Comparison of ENCODE assay signal across 8 cellular contexts in the genomic region with DNA sequence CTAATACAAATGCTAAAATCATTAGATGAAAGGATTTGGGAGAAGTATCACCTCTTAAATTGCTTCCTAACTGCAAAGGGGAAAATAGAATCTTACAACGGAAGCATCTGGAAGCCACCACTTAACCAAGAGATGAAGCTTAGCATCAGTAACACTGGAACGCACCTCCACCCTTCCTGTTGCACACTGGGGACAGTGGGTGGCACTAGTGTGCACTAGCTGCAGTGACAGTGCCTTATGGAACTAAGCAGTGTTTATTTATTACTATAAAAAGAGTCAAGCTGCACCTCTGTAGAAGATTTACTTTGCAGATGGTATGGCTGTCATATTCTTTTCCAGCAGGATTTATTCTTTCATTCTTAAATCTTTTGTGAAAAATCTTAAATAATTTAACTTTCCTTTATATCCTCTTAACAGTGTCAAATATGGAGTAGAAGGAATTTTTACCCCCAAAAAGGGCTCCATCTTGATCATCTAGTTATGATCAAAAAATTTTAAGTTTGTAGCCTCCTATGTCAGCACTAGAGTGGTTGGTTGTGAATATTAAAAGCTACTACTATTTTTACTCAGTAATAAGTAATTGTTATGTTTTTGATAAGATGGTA.
A peak's percentile ranks its signal among the peaks of the same experiment; 100 is the strongest.
DNase-seq lines count a peak whose midpoint lies in the region; ATAC-seq and FAIRE-seq lines count a peak whose summit lies in the region.

No MANE protein-coding gene starts in this region.

- ATAC-seq in stimulated activated memory B cell treated with anti-CD40 and anti-IgM and Interleukin-4, amounts not matched to agents 10 μg/mL and 1 μg/mL and 100 μg/mL, for 72 hours, result no peak
- no peak for ATAC-seq in HG03521 (IDR thresholded peaks at IDR 0.05; ENCODE audit: unreplicated experiment)

- CTCF ChIA-PET in activated naive CD4-positive, alpha-beta T cell treated with anti-CD3 and anti-CD28 coated beads, Interleukin-2, amount 10 ng/mL, durations not matched to agents 7 days and 5 days (lab: Charles Lee), result interaction anchor here (0.6 to 2.7 kb wide), 5 partner anchors 12 to 19 kb away, joined by 3 to 12 read pairs (median 5); no protein-coding TSS in a partner anchor

- no peaks in the 10 kb centered on the region for H3K4me1 Mint-ChIP-seq in activated naive CD4-positive, alpha-beta T cell treated with anti-CD3 and anti-CD28 coated beads, Interleukin-2, amount 10 ng/mL, durations not matched to agents 7 days and 5 days
- H3K4me1 Mint-ChIP-seq in stimulated activated memory B cell treated with anti-CD40 and anti-IgM and Interleukin-4, amounts not matched to agents 10 μg/mL and 1 μg/mL and 100 μg/mL, for 72 hours, result no peaks in the 10 kb centered on the region

- DNase-seq in DMS153 treated with DMSO at 0.1 percent for 48 hours (lab: John Stamatoyannopoulos, UW; ENCODE audit: unreplicated experiment), result peak; percentile 54
- no peak for DNase-seq in GM19239 (ENCODE audit: insufficient read length, low spot score)
- peak; percentile 3 for DNase-seq in NCI-H1105 (lab: John Stamatoyannopoulos, UW)
- peak; percentile 47 for DNase-seq in activated naive CD4-positive, alpha-beta T cell treated with anti-CD3 and anti-CD28 coated beads, Interleukin-2, amount 10 ng/mL, durations not matched to agents 7 days and 5 days
- peak; percentile 41 to 53 for DNase-seq in hippocampal formation (lab: John Stamatoyannopoulos, UW)
- DNase-seq in NCI-H1048 (lab: John Stamatoyannopoulos, UW), result no peak

- H3K27ac Mint-ChIP-seq in activated naive CD4-positive, alpha-beta T cell treated with anti-CD3 and anti-CD28 coated beads, Interleukin-2, amount 10 ng/mL, durations not matched to agents 7 days and 5 days, result no peak overlapping the region
- H3K27ac Mint-ChIP-seq in stimulated activated memory B cell treated with anti-CD40 and anti-IgM and Interleukin-4, amounts not matched to agents 10 μg/mL and 1 μg/mL and 100 μg/mL, for 72 hours, result no peak overlapping the region

- H3K9me3 Mint-ChIP-seq in activated naive CD4-positive, alpha-beta T cell treated with anti-CD3 and anti-CD28 coated beads, Interleukin-2, amount 10 ng/mL, durations not matched to agents 7 days and 5 days, result no peaks in the 10 kb centered on the region
- H3K9me3 Mint-ChIP-seq in stimulated activated memory B cell treated with anti-CD40 and anti-IgM and Interleukin-4, amounts not matched to agents 10 μg/mL and 1 μg/mL and 100 μg/mL, for 72 hours, result no peaks in the 10 kb centered on the region

- H3K36me3 Mint-ChIP-seq in activated naive CD4-positive, alpha-beta T cell treated with anti-CD3 and anti-CD28 coated beads, Interleukin-2, amount 10 ng/mL, durations not matched to agents 7 days and 5 days, result no peaks in the 10 kb centered on the region
- no peaks in the 10 kb centered on the region for H3K36me3 Mint-ChIP-seq in stimulated activated memory B cell treated with anti-CD40 and anti-IgM and Interleukin-4, amounts not matched to agents 10 μg/mL and 1 μg/mL and 100 μg/mL, for 72 hours

- H3K4me3 Mint-ChIP-seq in activated naive CD4-positive, alpha-beta T cell treated with anti-CD3 and anti-CD28 coated beads, Interleukin-2, amount 10 ng/mL, durations not matched to agents 7 days and 5 days, result no peak overlapping the region
- H3K4me3 Mint-ChIP-seq in stimulated activated memory B cell treated with anti-CD40 and anti-IgM and Interleukin-4, amounts not matched to agents 10 μg/mL and 1 μg/mL and 100 μg/mL, for 72 hours, result no peak overlapping the region

- FAIRE-seq in GM19239 (lab: Jason Lieb, UNC), result peak; percentile 21

- peaks cover 9% of the 10 kb centered on the region for H3K27me3 Mint-ChIP-seq in activated naive CD4-positive, alpha-beta T cell treated with anti-CD3 and anti-CD28 coated beads, Interleukin-2, amount 10 ng/mL, durations not matched to agents 7 days and 5 days
- no peaks in the 10 kb centered on the region for H3K27me3 Mint-ChIP-seq in stimulated activated memory B cell treated with anti-CD40 and anti-IgM and Interleukin-4, amounts not matched to agents 10 μg/mL and 1 μg/mL and 100 μg/mL, for 72 hours

Comparison
In these comparisons a context has a peak if more than half of its experiments do, and no peak if none do; other contexts are left out.
1. DNase-seq: peak in DMS153 treated with DMSO at 0.1 percent for 48 hours (single experiment), NCI-H1105 (single experiment), activated naive CD4-positive, alpha-beta T cell treated with anti-CD3 and anti-CD28 coated beads, Interleukin-2, amount 10 ng/mL, durations not matched to agents 7 days and 5 days (single experiment) and hippocampal formation (2 of 2); none in GM19239 (single experiment) and NCI-H1048 (single experiment).